Comparison of ENCODE assay signal across 24 cellular contexts in the genomic region with DNA sequence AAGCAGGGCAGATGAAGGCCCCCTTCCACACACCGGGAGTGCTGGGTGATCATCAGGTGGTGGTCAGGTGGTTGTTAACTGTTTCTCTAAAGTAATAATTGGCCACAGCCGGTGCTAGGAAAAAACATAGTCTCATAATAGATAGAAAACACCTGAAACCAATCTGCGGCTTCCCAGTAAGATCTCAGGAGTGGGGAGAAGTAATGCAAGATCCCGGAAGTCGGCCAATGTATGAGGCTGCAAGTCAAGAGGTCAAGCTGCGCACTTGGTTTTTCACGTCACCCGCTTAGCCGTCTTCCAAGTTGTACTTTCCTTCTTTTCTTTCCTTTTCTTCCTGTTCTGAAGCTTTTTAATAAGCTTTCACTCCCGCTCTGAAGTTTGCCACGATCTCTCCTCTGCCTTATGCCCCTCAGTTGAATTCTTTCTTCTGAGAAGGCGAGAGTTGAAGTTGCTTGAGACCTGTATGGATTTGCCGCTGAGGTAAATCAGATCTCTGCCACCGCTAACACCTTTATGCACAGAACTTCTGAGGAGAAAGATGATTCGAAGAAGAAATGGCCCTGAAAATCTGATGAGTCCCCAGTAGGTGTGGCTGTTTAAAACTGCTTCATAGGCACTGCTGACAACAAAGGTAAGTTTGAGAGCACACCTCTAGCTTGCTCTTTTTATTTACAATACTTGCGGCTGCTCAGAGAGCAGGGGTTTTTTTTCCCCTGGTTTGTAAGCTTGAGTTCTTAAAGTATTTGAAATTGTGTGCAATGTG.
"Had no signal": no experiment of that assay in that cellular context is flagged by ENCODE, and none has a peak within 500 bp of the region (broad histone marks: within the 10 kb centered on the region; RNA-seq: fewer than 3 reads in every experiment).

No MANE protein-coding gene starts in this region.

- H3K27me3 ChIP-seq: Peyer's patch, SJSA1 had no signal

- DNase-seq: Kasumi-1; MM.1S; NCI-H1092 treated with DMSO at 0.1 percent for 48 hours; NCI-H1436; NCI-H187 treated with DMSO at 0.1 percent for 48 hours; NCI-H2029 treated with DMSO at 0.1 percent for 48 hours; NCI-H2171 treated with DMSO at 0.1 percent for 48 hours; NCI-H345; NCI-H510A; NCI-H524 treated with DMSO at 0.1 percent for 48 hours; NCI-H69; NCI-H774; NK-92 treated with Interleukin-12 subunit alpha and Interleukin-12 subunit beta, amount 100 ng/mL, for 24 hours; OCI-M1; PC-9; Peyer's patch; Right ventricle myocardium superior; SIG-M5 had no signal

- H3K4me3 ChIP-seq: K562, PC-9, Peyer's patch, SJSA1, SK-N-MC had no signal

- H3K9me3 ChIP-seq: Peyer's patch, SJSA1 had no signal

- H3K27ac Mint-ChIP-seq: IgD-negative memory B cell had no signal

- H3K9ac ChIP-seq: KMS-11 had no signal

- H3K36me3 ChIP-seq: Peyer's patch, SJSA1 had no signal

- H3K4me1 ChIP-seq: Peyer's patch, SJSA1 had no signal

- H3K4me3 Mint-ChIP-seq: IgD-negative memory B cell had no signal

- ATAC-seq: K562 had no signal

- H3K4me1 Mint-ChIP-seq: IgD-negative memory B cell had no signal

- H3K4me2 ChIP-seq: KMS-11, PC-9 had no signal

- H3K27ac ChIP-seq: HL-60, KMS-11, PC-9, Peyer's patch, SJSA1, SK-N-MC had no signal

- H2AFZ ChIP-seq: PC-9 had no signal

- H3K36me3 Mint-ChIP-seq: IgD-negative memory B cell had no signal
